In the genomic region with DNA sequence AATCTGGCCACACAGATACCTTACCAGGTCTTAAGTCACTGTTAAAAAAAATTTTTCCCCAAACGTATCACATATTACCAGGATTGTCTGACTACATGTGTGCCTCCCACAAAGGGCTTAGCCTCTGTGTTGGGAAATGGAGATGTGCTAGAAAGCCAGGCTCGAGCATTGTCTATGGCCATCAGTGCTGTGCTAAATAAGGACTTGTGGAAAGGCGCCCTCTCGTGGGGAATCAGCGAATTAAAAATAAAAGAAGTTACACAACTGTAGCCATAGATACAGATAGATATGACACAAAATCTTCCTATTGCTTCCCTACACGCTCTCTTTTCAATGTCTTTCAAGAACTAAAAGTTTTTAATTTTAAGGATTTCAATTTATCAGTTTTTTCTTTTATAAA, we compare ENCODE assay signal across 8 cellular contexts. TPM values are rescaled to one million over a fixed set of nuclear protein-coding genes. Genes with fewer than 3 reads are reported as not detected.
DNase-seq lines count a peak whose midpoint lies in the region; ATAC-seq and TF ChIP-seq lines count a peak whose summit lies in the region.

No MANE protein-coding gene starts in this region.

- H3K4me3 ChIP-seq in DOHH2 (ENCODE audit: low read length) (no peak overlapping the region), astrocyte of the cerebellum (ENCODE audit: low read depth, low read length) (no peak overlapping the region)

- H3K27ac ChIP-seq in DOHH2 (ENCODE audit: low read depth, low read length) = no peak overlapping the region

- peaks cover 5% of the 10 kb centered on the region; the same call in 1 of the 2 replicates for H3K4me1 ChIP-seq in DOHH2 (ENCODE audit: control insufficient read depth, low read length)

- H3K4me2 ChIP-seq in DOHH2 (ENCODE audit: low read length) = no peak overlapping the region

- peaks cover 6% of the 10 kb centered on the region; the same call in 1 of the 2 replicates for H3K9me3 ChIP-seq in DOHH2 (ENCODE audit: control insufficient read depth, insufficient read depth, low read length)

- no peak for ATAC-seq in GM18909 (IDR thresholded peaks at IDR 0.05; ENCODE audit: poor library complexity, unreplicated experiment)
- ATAC-seq in HG02973 (IDR thresholded peaks at IDR 0.05; ENCODE audit: unreplicated experiment) = no peak

- H3K9me2 ChIP-seq in DOHH2 (replicated peaks; ENCODE audit: control insufficient read depth, low read length) = no peaks in the 10 kb centered on the region

- H4K20me1 ChIP-seq in DOHH2 (ENCODE audit: control insufficient read depth, insufficient read depth, low read depth, low read length) = no peaks in the 10 kb centered on the region

- H3K79me2 ChIP-seq in DOHH2 (ENCODE audit: control insufficient read depth, low read length) = no peaks in the 10 kb centered on the region

- no peaks in the 10 kb centered on the region for H3K36me3 ChIP-seq in DOHH2 (ENCODE audit: control insufficient read depth, low read length)

- in situ Hi-C loops in astrocyte of the cerebellum (cut with HindIII; ENCODE audit: low sequenced_read_pairs) = no loop called here

- peak; percentile 67 for TF ChIP-seq CTCF in DOHH2 (IDR thresholded peaks at IDR 0.05; ENCODE audit: low read depth, low read length, poor library complexity, severe bottlenecking)
- TF ChIP-seq CTCF in astrocyte of the cerebellum (IDR thresholded peaks at IDR 0.05; ENCODE audit: low read depth, low read length, missing control alignments) = peak; percentile 56

- H3K27me3 ChIP-seq in DOHH2 (ENCODE audit: control insufficient read depth, low read length) = no peaks in the 10 kb centered on the region

- no peaks in the 10 kb centered on the region for H3F3A ChIP-seq in DOHH2 (ENCODE audit: control insufficient read depth, insufficient read depth)

- DNase-seq in M059J (ENCODE audit: low read depth) (peak; percentile 71), SW480 (ENCODE audit: low spot score) (peak; percentile 75), astrocyte of the cerebellum (ENCODE audit: low read depth) (peak; percentile 5), inferior parietal cortex (ENCODE audit: extremely low spot score) (peak; percentile 57)
- peak; percentile 65 for DNase-seq in stimulated activated CD4-positive, alpha-beta T cell treated with anti-CD3 and anti-CD28 coated beads, Interleukin-4, amount 100 ng/mL, for 24 hours

RNA-seq across cellular contexts. Expression of gene CRNN, which starts 47.5 kb away (rescaled TPM):
- total RNA-seq in M059J (2014; rRNA removed; shearing (Covaris generic)) = not detected in 2 replicates

RNA-seq across cellular contexts. Expression of gene LCE5A, which starts 49.1 kb away (rescaled TPM):
- total RNA-seq in M059J (2014; rRNA removed; shearing (Covaris generic)) = not detected in 2 replicates

RNA-seq across cellular contexts. Expression of gene CRCT1, which starts 52.7 kb away (rescaled TPM):
- not detected in 2 replicates for total RNA-seq in M059J (2014; rRNA removed; shearing (Covaris generic))

Comparison
In these comparisons a context has a peak if more than half of its experiments do, and no peak if none do; other contexts are left out.
1. DNase-seq: peak in every context shown above with its lines; median percentile 75 in SW480; 71 in M059J; 65 in stimulated activated CD4-positive, alpha-beta T cell treated with anti-CD3 and anti-CD28 coated beads, Interleukin-4, amount 100 ng/mL, for 24 hours; 57 in inferior parietal cortex; 5 in astrocyte of the cerebellum.